Comparison of ENCODE assay signal across 1 cellular context in the genomic region with DNA sequence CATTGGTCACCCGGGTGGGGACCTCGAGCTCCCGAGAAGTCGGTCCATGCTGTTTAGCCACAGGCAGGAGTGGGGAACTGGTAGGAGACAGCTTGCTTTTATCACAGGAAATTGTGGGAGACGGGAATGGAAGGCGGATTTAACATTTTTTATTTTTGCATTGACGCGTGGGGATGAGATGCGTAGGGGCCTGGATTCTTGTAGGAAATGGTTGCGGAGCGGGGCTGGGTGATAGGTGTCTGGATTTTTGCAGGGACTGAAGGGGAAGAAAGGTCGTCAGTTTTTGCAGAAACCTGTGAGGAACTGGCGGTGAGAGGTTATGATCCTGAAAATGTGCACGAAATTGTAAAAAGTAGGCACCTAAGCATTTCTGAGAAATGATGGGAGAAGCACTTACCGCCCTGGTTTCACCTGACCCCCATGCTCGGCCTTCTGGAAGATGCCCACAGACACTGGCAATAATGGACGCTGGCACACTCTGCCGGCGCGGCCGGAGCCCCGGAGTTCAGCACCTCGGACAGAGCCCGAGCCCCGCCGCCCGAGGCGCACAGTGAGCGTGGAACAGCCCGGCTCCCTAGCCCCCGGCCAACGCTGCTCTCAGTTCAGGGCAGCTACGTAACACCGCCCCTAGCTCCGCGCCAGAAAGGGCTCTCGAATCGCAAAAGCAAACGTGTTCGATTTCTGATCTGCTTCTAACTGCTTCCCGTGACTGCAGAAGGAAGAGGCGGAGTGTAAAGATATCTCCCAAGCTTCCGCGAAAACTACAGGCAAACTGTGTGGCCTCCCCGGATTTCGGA.
TF ChIP-seq lines count a peak whose summit lies in the region.

No MANE protein-coding gene starts in this region.

TF ChIP-seq in H1, 55 proteins besides CTCF, POLR2A, EP300 and RAD21:
- TF ChIP-seq, protein P1, sequence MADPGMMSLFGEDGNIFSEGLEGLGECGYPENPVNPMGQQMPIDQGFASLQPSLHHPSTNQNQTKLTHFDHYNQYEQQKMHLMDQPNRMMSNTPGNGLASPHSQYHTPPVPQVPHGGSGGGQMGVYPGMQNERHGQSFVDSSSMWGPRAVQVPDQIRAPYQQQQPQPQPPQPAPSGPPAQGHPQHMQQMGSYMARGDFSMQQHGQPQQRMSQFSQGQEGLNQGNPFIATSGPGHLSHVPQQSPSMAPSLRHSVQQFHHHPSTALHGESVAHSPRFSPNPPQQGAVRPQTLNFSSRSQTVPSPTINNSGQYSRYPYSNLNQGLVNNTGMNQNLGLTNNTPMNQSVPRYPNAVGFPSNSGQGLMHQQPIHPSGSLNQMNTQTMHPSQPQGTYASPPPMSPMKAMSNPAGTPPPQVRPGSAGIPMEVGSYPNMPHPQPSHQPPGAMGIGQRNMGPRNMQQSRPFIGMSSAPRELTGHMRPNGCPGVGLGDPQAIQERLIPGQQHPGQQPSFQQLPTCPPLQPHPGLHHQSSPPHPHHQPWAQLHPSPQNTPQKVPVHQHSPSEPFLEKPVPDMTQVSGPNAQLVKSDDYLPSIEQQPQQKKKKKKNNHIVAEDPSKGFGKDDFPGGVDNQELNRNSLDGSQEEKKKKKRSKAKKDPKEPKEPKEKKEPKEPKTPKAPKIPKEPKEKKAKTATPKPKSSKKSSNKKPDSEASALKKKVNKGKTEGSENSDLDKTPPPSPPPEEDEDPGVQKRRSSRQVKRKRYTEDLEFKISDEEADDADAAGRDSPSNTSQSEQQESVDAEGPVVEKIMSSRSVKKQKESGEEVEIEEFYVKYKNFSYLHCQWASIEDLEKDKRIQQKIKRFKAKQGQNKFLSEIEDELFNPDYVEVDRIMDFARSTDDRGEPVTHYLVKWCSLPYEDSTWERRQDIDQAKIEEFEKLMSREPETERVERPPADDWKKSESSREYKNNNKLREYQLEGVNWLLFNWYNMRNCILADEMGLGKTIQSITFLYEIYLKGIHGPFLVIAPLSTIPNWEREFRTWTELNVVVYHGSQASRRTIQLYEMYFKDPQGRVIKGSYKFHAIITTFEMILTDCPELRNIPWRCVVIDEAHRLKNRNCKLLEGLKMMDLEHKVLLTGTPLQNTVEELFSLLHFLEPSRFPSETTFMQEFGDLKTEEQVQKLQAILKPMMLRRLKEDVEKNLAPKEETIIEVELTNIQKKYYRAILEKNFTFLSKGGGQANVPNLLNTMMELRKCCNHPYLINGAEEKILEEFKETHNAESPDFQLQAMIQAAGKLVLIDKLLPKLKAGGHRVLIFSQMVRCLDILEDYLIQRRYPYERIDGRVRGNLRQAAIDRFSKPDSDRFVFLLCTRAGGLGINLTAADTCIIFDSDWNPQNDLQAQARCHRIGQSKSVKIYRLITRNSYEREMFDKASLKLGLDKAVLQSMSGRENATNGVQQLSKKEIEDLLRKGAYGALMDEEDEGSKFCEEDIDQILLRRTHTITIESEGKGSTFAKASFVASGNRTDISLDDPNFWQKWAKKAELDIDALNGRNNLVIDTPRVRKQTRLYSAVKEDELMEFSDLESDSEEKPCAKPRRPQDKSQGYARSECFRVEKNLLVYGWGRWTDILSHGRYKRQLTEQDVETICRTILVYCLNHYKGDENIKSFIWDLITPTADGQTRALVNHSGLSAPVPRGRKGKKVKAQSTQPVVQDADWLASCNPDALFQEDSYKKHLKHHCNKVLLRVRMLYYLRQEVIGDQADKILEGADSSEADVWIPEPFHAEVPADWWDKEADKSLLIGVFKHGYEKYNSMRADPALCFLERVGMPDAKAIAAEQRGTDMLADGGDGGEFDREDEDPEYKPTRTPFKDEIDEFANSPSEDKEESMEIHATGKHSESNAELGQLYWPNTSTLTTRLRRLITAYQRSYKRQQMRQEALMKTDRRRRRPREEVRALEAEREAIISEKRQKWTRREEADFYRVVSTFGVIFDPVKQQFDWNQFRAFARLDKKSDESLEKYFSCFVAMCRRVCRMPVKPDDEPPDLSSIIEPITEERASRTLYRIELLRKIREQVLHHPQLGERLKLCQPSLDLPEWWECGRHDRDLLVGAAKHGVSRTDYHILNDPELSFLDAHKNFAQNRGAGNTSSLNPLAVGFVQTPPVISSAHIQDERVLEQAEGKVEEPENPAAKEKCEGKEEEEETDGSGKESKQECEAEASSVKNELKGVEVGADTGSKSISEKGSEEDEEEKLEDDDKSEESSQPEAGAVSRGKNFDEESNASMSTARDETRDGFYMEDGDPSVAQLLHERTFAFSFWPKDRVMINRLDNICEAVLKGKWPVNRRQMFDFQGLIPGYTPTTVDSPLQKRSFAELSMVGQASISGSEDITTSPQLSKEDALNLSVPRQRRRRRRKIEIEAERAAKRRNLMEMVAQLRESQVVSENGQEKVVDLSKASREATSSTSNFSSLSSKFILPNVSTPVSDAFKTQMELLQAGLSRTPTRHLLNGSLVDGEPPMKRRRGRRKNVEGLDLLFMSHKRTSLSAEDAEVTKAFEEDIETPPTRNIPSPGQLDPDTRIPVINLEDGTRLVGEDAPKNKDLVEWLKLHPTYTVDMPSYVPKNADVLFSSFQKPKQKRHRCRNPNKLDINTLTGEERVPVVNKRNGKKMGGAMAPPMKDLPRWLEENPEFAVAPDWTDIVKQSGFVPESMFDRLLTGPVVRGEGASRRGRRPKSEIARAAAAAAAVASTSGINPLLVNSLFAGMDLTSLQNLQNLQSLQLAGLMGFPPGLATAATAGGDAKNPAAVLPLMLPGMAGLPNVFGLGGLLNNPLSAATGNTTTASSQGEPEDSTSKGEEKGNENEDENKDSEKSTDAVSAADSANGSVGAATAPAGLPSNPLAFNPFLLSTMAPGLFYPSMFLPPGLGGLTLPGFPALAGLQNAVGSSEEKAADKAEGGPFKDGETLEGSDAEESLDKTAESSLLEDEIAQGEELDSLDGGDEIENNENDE (IDR thresholded peaks at IDR 0.05; ENCODE audit: insufficient replicate concordance, low read length), result no peak
- TF ChIP-seq KDM1A (IDR thresholded peaks at IDR 0.05; ENCODE audit: borderline replicate concordance, low read length) (no peak), HDAC6 (IDR thresholded peaks at IDR 0.05; ENCODE audit: low read depth, low read length) (no peak), RBBP5 (IDR thresholded peaks at IDR 0.05; ENCODE audit: borderline replicate concordance, low read depth, low read length) (no peak), EZH2 (IDR thresholded peaks at IDR 0.05; ENCODE audit: low read depth, low read length, severe bottlenecking) (peak; percentile 19), CBX8 (IDR thresholded peaks at IDR 0.05; ENCODE audit: borderline replicate concordance, low read depth, low read length) (no peak), TEAD4 (IDR thresholded peaks at IDR 0.05; ENCODE audit: low read depth, low read length) (no peak), POU5F1 (IDR thresholded peaks at IDR 0.05; ENCODE audit: low read depth, low read length) (no peak), CREB1 (IDR thresholded peaks at IDR 0.05) (peak; percentile 66; the same call in 1 of the 2 replicates), JUN (IDR thresholded peaks at IDR 0.05; ENCODE audit: low read depth, low read length) (no peak), SIN3A (conservative IDR thresholded peaks at IDR 0.05 in 1 of 2, IDR thresholded peaks at IDR 0.05 in 1 of 2; ENCODE audit: low read depth in 1 of 2, low read length in 2 of 2) (peak; percentile 75 to 80; a peak in 2 of 4 replicates), RXRA (IDR thresholded peaks at IDR 0.05; ENCODE audit: insufficient read depth, low read depth, low read length) (no peak), HDAC2 (IDR thresholded peaks at IDR 0.05; ENCODE audit: borderline replicate concordance in 1 of 2, low read depth in 2 of 2, low read length in 2 of 2) (peak in 1 of 2 experiments; percentile 88; a peak in 2 of 4 replicates), SUZ12 (IDR thresholded peaks at IDR 0.05; ENCODE audit: low read length) (no peak), KDM4A (IDR thresholded peaks at IDR 0.05; ENCODE audit: low read depth, low read length, severe bottlenecking) (no peak), CEBPB (IDR thresholded peaks at IDR 0.05; ENCODE audit: low read depth, low read length) (no peak), SP2 (IDR thresholded peaks at IDR 0.05; ENCODE audit: low read length) (no peak), PHF8 (conservative IDR thresholded peaks at IDR 0.05; ENCODE audit: low read depth, low read length) (no peak), CHD2 (IDR thresholded peaks at IDR 0.05; ENCODE audit: low read length) (no peak), TAF1 (IDR thresholded peaks at IDR 0.05; ENCODE audit: low read depth, low read length) (no peak), YY1 (IDR thresholded peaks at IDR 0.05; ENCODE audit: low read depth, low read length) (peak; percentile 57; the same call in 1 of the 2 replicates), SRF (IDR thresholded peaks at IDR 0.05; ENCODE audit: low read depth, low read length) (no peak), MAFK (IDR thresholded peaks at IDR 0.05; ENCODE audit: low read depth, low read length) (no peak), TBP (IDR thresholded peaks at IDR 0.05; ENCODE audit: low read depth, low read length) (no peak), BACH1 (IDR thresholded peaks at IDR 0.05; ENCODE audit: low read length) (peak; percentile 80)
- TF ChIP-seq, protein P2, sequence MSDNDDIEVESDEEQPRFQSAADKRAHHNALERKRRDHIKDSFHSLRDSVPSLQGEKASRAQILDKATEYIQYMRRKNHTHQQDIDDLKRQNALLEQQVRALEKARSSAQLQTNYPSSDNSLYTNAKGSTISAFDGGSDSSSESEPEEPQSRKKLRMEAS (IDR thresholded peaks at IDR 0.05), result peak; percentile 38; the same call in 1 of the 2 replicates
